In the genomic region with DNA sequence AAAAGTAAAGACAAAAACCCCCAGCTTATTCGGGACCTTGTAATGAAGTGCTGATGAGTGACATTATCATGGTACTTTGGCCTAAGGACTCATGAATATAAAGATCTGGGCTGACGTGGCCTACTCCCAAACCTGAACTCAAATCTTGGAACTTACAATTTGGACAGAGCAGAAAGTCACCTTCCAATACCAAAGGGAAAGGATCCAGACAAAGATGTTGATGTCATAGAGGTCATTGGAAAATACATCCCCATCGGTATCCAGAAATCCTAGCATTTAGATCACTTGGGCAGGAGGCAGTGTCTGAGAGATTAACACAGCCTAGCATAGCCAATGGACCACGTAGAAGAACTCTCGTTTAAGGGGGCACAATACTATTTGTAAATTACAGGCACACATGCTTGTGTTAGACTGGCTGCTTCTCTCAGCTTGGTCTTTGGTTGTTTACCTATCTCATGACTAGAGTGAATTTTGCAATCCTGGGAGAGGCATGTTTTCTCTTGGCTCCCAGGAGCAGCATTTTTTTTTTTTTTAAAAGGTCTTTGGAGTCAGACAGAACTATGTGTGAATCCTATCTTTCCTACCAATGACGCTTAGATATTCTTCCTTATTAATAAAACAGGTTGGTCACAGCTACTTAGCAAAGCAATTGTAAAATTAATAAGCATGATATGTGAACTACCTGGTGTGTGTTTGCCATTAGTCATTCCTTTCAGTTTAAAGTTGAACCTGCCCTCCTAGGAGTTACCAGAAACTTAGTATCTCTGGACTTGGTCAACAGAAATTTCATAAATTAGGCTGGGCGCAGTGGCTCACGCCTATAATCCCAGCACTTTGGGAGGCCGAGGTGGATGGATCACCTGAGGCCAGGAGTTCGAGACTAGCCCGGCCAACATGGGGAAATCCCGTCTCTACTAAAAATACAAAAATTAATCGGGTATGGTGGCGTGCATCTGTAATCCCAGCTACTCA, we compare ENCODE assay signal across 1 cellular context.
TF ChIP-seq lines count a peak whose summit lies in the region.

No MANE protein-coding gene starts in this region.

TF ChIP-seq in HepG2, 621 proteins besides CTCF, POLR2A, EP300 and RAD21 (continued from another document and continues in another):
- TF ChIP-seq ZFP91 (CRISPR knock-in tag; IDR thresholded peaks at IDR 0.05; ENCODE audit: borderline replicate concordance) (no peak), ZBTB43 (CRISPR knock-in tag; conservative IDR thresholded peaks at IDR 0.05) (no peak), ZNF331 (CRISPR knock-in tag; IDR thresholded peaks at IDR 0.05) (no peak), HNRNPUL1 (IDR thresholded peaks at IDR 0.05; ENCODE audit: low read depth, low read length) (no peak), KMT2B (CRISPR knock-in tag; IDR thresholded peaks at IDR 0.05) (no peak), FOXA1 (IDR thresholded peaks at IDR 0.05) (no peak), FOXA1 (CRISPR knock-in tag; IDR thresholded peaks at IDR 0.05) (peak; percentile 89), FOXO1 (CRISPR knock-in tag; IDR thresholded peaks at IDR 0.05) (peak; percentile 66; the same call in 1 of the 2 replicates), PHF8 (CRISPR knock-in tag; IDR thresholded peaks at IDR 0.05) (no peak), SMYD3 (CRISPR knock-in tag; IDR thresholded peaks at IDR 0.05) (no peak), ZNF678 (CRISPR knock-in tag; IDR thresholded peaks at IDR 0.05) (no peak), RBFOX2 (IDR thresholded peaks at IDR 0.05; ENCODE audit: low read depth, low read length) (no peak), MBD4 (IDR thresholded peaks at IDR 0.05; ENCODE audit: borderline replicate concordance, low read length) (no peak), ZNF773 (CRISPR knock-in tag; IDR thresholded peaks at IDR 0.05; ENCODE audit: borderline replicate concordance) (no peak), HNRNPH1 (optimal IDR thresholded peaks at IDR 0.05; ENCODE audit: low read depth, low read length) (no peak), DMTF1 (CRISPR knock-in tag; IDR thresholded peaks at IDR 0.05) (no peak), NAIF1 (CRISPR knock-in tag; IDR thresholded peaks at IDR 0.05; ENCODE audit: borderline replicate concordance) (no peak), HNRNPK (IDR thresholded peaks at IDR 0.05; ENCODE audit: low read depth, low read length, poor library complexity, severe bottlenecking) (no peak), TBX2 (CRISPR knock-in tag; IDR thresholded peaks at IDR 0.05; ENCODE audit: borderline replicate concordance) (no peak), KAT7 (CRISPR knock-in tag; IDR thresholded peaks at IDR 0.05; ENCODE audit: borderline replicate concordance) (no peak), ZNF546 (CRISPR knock-in tag; conservative IDR thresholded peaks at IDR 0.05) (no peak), ARID3A (IDR thresholded peaks at IDR 0.05; ENCODE audit: low read depth, low read length) (no peak), KLF12 (CRISPR knock-in tag; IDR thresholded peaks at IDR 0.05; ENCODE audit: borderline replicate concordance) (no peak), FOXK2 (IDR thresholded peaks at IDR 0.05) (peak; percentile 76), ZNF670 (CRISPR knock-in tag; IDR thresholded peaks at IDR 0.05; ENCODE audit: borderline replicate concordance) (no peak), RELA (CRISPR knock-in tag; IDR thresholded peaks at IDR 0.05) (no peak), ZNF24 (IDR thresholded peaks at IDR 0.05) (no peak), ASH2L (IDR thresholded peaks at IDR 0.05; ENCODE audit: insufficient read length, low read depth, low read length) (no peak), PCBP1 (IDR thresholded peaks at IDR 0.05; ENCODE audit: borderline replicate concordance, low read depth, low read length) (no peak), ATF1 (CRISPR knock-in tag; IDR thresholded peaks at IDR 0.05) (no peak), ELF3 (CRISPR knock-in tag; IDR thresholded peaks at IDR 0.05) (peak; percentile 42; the same call in 1 of the 2 replicates)
- TF ChIP-seq, protein P1, sequence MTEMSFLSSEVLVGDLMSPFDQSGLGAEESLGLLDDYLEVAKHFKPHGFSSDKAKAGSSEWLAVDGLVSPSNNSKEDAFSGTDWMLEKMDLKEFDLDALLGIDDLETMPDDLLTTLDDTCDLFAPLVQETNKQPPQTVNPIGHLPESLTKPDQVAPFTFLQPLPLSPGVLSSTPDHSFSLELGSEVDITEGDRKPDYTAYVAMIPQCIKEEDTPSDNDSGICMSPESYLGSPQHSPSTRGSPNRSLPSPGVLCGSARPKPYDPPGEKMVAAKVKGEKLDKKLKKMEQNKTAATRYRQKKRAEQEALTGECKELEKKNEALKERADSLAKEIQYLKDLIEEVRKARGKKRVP (CRISPR knock-in tag; IDR thresholded peaks at IDR 0.05) = no peak
- TF ChIP-seq, protein P2, sequence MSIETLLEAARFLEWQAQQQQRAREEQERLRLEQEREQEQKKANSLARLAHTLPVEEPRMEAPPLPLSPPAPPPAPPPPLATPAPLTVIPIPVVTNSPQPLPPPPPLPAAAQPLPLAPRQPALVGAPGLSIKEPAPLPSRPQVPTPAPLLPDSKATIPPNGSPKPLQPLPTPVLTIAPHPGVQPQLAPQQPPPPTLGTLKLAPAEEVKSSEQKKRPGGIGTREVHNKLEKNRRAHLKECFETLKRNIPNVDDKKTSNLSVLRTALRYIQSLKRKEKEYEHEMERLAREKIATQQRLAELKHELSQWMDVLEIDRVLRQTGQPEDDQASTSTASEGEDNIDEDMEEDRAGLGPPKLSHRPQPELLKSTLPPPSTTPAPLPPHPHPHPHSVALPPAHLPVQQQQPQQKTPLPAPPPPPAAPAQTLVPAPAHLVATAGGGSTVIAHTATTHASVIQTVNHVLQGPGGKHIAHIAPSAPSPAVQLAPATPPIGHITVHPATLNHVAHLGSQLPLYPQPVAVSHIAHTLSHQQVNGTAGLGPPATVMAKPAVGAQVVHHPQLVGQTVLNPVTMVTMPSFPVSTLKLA (IDR thresholded peaks at IDR 0.05) = no peak
- TF ChIP-seq, protein P3, sequence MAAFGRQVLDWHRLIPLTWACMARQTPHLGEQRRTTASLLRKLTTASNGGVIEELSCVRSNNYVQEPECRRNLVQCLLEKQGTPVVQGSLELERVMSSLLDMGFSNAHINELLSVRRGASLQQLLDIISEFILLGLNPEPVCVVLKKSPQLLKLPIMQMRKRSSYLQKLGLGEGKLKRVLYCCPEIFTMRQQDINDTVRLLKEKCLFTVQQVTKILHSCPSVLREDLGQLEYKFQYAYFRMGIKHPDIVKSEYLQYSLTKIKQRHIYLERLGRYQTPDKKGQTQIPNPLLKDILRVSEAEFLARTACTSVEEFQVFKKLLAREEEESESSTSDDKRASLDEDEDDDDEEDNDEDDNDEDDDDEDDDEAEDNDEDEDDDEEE (CRISPR knock-in tag; IDR thresholded peaks at IDR 0.05) = no peak
- TF ChIP-seq, protein P4, sequence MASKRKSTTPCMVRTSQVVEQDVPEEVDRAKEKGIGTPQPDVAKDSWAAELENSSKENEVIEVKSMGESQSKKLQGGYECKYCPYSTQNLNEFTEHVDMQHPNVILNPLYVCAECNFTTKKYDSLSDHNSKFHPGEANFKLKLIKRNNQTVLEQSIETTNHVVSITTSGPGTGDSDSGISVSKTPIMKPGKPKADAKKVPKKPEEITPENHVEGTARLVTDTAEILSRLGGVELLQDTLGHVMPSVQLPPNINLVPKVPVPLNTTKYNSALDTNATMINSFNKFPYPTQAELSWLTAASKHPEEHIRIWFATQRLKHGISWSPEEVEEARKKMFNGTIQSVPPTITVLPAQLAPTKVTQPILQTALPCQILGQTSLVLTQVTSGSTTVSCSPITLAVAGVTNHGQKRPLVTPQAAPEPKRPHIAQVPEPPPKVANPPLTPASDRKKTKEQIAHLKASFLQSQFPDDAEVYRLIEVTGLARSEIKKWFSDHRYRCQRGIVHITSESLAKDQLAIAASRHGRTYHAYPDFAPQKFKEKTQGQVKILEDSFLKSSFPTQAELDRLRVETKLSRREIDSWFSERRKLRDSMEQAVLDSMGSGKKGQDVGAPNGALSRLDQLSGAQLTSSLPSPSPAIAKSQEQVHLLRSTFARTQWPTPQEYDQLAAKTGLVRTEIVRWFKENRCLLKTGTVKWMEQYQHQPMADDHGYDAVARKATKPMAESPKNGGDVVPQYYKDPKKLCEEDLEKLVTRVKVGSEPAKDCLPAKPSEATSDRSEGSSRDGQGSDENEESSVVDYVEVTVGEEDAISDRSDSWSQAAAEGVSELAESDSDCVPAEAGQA (IDR thresholded peaks at IDR 0.05; ENCODE audit: low read depth) = no peak
- TF ChIP-seq, protein P4 (CRISPR knock-in tag; IDR thresholded peaks at IDR 0.05; ENCODE audit: borderline replicate concordance) = no peak
- TF ChIP-seq, protein P5, sequence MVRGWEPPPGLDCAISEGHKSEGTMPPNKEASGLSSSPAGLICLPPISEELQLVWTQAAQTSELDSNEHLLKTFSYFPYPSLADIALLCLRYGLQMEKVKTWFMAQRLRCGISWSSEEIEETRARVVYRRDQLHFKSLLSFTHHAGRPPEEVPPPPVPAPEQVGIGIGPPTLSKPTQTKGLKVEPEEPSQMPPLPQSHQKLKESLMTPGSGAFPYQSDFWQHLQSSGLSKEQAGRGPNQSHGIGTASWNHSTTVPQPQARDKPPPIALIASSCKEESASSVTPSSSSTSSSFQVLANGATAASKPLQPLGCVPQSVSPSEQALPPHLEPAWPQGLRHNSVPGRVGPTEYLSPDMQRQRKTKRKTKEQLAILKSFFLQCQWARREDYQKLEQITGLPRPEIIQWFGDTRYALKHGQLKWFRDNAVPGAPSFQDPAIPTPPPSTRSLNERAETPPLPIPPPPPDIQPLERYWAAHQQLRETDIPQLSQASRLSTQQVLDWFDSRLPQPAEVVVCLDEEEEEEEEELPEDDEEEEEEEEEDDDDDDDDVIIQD (CRISPR knock-in tag; IDR thresholded peaks at IDR 0.05; ENCODE audit: low read depth) = no peak
- TF ChIP-seq, protein P6, sequence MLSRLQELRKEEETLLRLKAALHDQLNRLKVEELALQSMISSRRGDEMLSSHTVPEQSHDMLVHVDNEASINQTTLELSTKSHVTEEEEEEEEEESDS (CRISPR knock-in tag; IDR thresholded peaks at IDR 0.05; ENCODE audit: borderline replicate concordance) = no peak
